ENCODE assay signal across 1 cellular context in genomic region chr11:122843281-122844150, GRCh38.
TF ChIP-seq lines count a peak whose summit lies in the region.

No MANE protein-coding gene starts in this region.

TF ChIP-seq in GM23338, 12 proteins besides CTCF, POLR2A, EP300 and RAD21 (continued from another document):
- TF ChIP-seq REST (IDR thresholded peaks at IDR 0.05; ENCODE audit: unreplicated experiment) (no peak), ZNF331 (CRISPR knock-in tag; IDR thresholded peaks at IDR 0.05; ENCODE audit: low read depth) (no peak), POLR2AphosphoS5 (IDR thresholded peaks at IDR 0.05; ENCODE audit: low read depth) (no peak), CREB1 (CRISPR knock-in tag; IDR thresholded peaks at IDR 0.05; ENCODE audit: low read depth) (no peak), STAT1 (IDR thresholded peaks at IDR 0.05; ENCODE audit: unreplicated experiment) (no peak), JUNB (IDR thresholded peaks at IDR 0.05; ENCODE audit: unreplicated experiment) (no peak)
